2 cellular contexts compared by ENCODE assay signal in genomic region chr10:28535846-28536245, GRCh38.
TF ChIP-seq lines count a peak whose summit lies in the region.

No MANE protein-coding gene starts in this region.

TF ChIP-seq in HepG2, 621 proteins besides CTCF, POLR2A, EP300 and RAD21:
- TF ChIP-seq GPN1 (CRISPR knock-in tag; IDR thresholded peaks at IDR 0.05; ENCODE audit: borderline replicate concordance) = no peak
- no peak for TF ChIP-seq HOXA7 (CRISPR knock-in tag; IDR thresholded peaks at IDR 0.05)
- TF ChIP-seq ZFP36L2 (CRISPR knock-in tag; IDR thresholded peaks at IDR 0.05) = no peak
- no peak for TF ChIP-seq AKAP8 (CRISPR knock-in tag; IDR thresholded peaks at IDR 0.05)
- no peak for TF ChIP-seq PLSCR1 (CRISPR knock-in tag; IDR thresholded peaks at IDR 0.05; ENCODE audit: borderline replicate concordance)
- no peak for TF ChIP-seq CBX1 (IDR thresholded peaks at IDR 0.05; ENCODE audit: low read depth)
- TF ChIP-seq ZNF891 (CRISPR knock-in tag; IDR thresholded peaks at IDR 0.05) = no peak
- TF ChIP-seq CCDC6 (CRISPR knock-in tag; IDR thresholded peaks at IDR 0.05) = no peak
- TF ChIP-seq ZFP1 (CRISPR knock-in tag; IDR thresholded peaks at IDR 0.05) = no peak
- no peak for TF ChIP-seq HDAC2 (CRISPR knock-in tag; IDR thresholded peaks at IDR 0.05)
- TF ChIP-seq SP1 (IDR thresholded peaks at IDR 0.05) = no peak
- no peak for TF ChIP-seq SP1 (CRISPR knock-in tag; IDR thresholded peaks at IDR 0.05)
- TF ChIP-seq ZXDC (CRISPR knock-in tag; IDR thresholded peaks at IDR 0.05) = no peak
- no peak for TF ChIP-seq ZNF260 (CRISPR knock-in tag; IDR thresholded peaks at IDR 0.05; ENCODE audit: borderline replicate concordance, low read depth)
- no peak for TF ChIP-seq ELF4 (CRISPR knock-in tag; IDR thresholded peaks at IDR 0.05; ENCODE audit: borderline replicate concordance)
- TF ChIP-seq ZNF790 (CRISPR knock-in tag; IDR thresholded peaks at IDR 0.05; ENCODE audit: borderline replicate concordance) = no peak
- TF ChIP-seq DPF2 (CRISPR knock-in tag; IDR thresholded peaks at IDR 0.05; ENCODE audit: borderline replicate concordance, low read depth) = no peak
- TF ChIP-seq ZNF343 (CRISPR knock-in tag; IDR thresholded peaks at IDR 0.05) = no peak
- TF ChIP-seq ZNF614 (CRISPR knock-in tag; IDR thresholded peaks at IDR 0.05; ENCODE audit: borderline replicate concordance) = no peak

TF ChIP-seq in endothelial cell of umbilical vein, 7 proteins besides CTCF, POLR2A, EP300 and RAD21:
- TF ChIP-seq MYC (IDR thresholded peaks at IDR 0.05; ENCODE audit: low read depth, low read length) (no peak), POLR2AphosphoS5 (IDR thresholded peaks at IDR 0.05; ENCODE audit: insufficient read depth, low read depth, low read length) (no peak), GATA2 (IDR thresholded peaks at IDR 0.05; ENCODE audit: insufficient read depth, insufficient read length, low read depth, low read length) (no peak), MAX (IDR thresholded peaks at IDR 0.05; ENCODE audit: insufficient read depth, insufficient read length) (no peak), FOS (IDR thresholded peaks at IDR 0.05; ENCODE audit: borderline replicate concordance, insufficient read depth, low read length) (no peak), EZH2 (IDR thresholded peaks at IDR 0.05; ENCODE audit: borderline replicate concordance, low read depth, low read length, severe bottlenecking) (no peak)
